Comparison of ENCODE assay signal across 28 cellular contexts in genomic region chr15:61524091-61524490, GRCh38.
"Had no signal": no experiment of that assay in that cellular context is flagged by ENCODE, and none has a peak within 500 bp of the region (broad histone marks: within the 10 kb centered on the region; RNA-seq: fewer than 3 reads in every experiment).

No MANE protein-coding gene starts in this region.

- H3K4me1 ChIP-seq: Peyer's patch, SJSA1 had no signal

- ATAC-seq: activated CD8-positive, alpha-beta T cell treated with anti-CD3 and anti-CD28 coated beads for 36 hours; activated T-cell treated with anti-CD3 and anti-CD28 coated beads, Interleukin-2, amount 50 U/mL, for 72 hours; activated T-helper 17 cell treated with anti-CD3 and anti-CD28 coated beads, Interleukin-2, amount 50 U/mL, for 72 hours; PC-3 had no signal

- DNase-seq: activated CD4-positive, alpha-beta T cell treated with anti-CD3 and anti-CD28 coated beads, Interleukin-2, amount 10 ng/mL, durations not matched to agents 24 days and 14 days; activated CD4-positive, alpha-beta T cell treated with anti-CD3 and anti-CD28 coated beads, Interleukin-2, amount 50 U/mL, for 4 hours; activated CD8-positive, alpha-beta T cell treated with anti-CD3 and anti-CD28 coated beads for 36 hours; activated effector memory CD4-positive, alpha-beta T cell treated with anti-CD3 and anti-CD28 coated beads, Interleukin-2, amount 50 U/mL, for 16 hours; activated naive CD4-positive, alpha-beta T cell; activated naive CD4-positive, alpha-beta T cell treated with anti-CD3 and anti-CD28 coated beads, Interleukin-2, amount 50 U/mL, for 16 hours; activated naive CD8-positive, alpha-beta T cell treated with anti-CD3 and anti-CD28 coated beads for 36 hours; activated T-cell treated with anti-CD3 and anti-CD28 coated beads, Interleukin-2, amount 50 U/mL, for 1 hour; activated T-cell treated with anti-CD3 and anti-CD28 coated beads, Interleukin-2, amount 50 U/mL, for 72 hours; amniotic stem cell; aorta; NCI-H1105; NCI-H1436; NCI-H1694; NCI-H1930; NCI-H2081 treated with DMSO at 0.1 percent for 48 hours; NCI-H226; NCI-H526; NCI-H748 treated with DMSO at 0.1 percent for 48 hours; NK-92 treated with Interleukin-12 subunit alpha and Interleukin-12 subunit beta, amount 100 ng/mL, for 24 hours; PC-3; Peyer's patch; RPMI8226; SHP77 treated with DMSO at 0.1 percent for 48 hours; SK-N-SH had no signal

- H3K4me3 ChIP-seq: cardiac muscle cell, Peyer's patch, SJSA1 had no signal

- H3K27me3 ChIP-seq: cardiac muscle cell, Peyer's patch, SJSA1 had no signal

- H3K4me2 ChIP-seq: SK-N-SH had no signal

- H3K9me2 ChIP-seq: SK-N-SH had no signal

- H3K27ac ChIP-seq: cardiac muscle cell, Peyer's patch, SJSA1 had no signal

- H3K36me3 ChIP-seq: cardiac muscle cell, Peyer's patch, SJSA1 had no signal

- H3K9me3 ChIP-seq: Peyer's patch, SJSA1, SK-N-SH had no signal

- H3K9ac ChIP-seq: SK-N-SH had no signal
